1 cellular context compared by ENCODE assay signal in the genomic region with DNA sequence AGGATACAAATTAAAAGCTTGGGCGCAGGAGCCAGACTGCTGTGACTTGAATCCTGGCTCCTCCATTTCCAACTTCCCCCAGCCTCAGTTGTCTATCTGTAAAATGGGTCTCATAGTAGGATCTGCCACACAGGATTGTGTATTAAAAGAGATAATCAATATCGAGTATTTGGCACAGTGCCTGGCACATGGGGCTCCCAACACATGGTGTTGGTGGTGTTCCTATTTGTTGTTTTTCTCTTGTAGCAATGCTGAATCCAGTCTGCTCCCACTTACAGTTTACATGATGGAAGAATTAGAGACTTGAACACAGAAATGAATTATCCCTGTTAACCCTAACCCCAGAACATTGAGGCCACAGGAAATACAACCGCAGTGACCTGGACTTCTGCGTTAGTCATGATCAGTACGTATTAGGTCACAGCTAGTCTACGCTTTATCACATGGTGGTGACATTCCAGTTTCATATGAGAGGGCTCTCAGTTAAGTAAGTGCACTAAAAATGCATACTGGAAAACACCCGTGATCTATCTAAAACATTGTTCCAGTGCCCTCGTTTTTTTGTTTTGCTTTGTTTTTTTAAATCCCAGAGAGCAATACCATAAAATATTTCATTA.
TF ChIP-seq lines count a peak whose summit lies in the region.

No MANE protein-coding gene starts in this region.

TF ChIP-seq in K562, 482 proteins besides CTCF, POLR2A, EP300 and RAD21 (continued from another document):
- TF ChIP-seq, protein P1, sequence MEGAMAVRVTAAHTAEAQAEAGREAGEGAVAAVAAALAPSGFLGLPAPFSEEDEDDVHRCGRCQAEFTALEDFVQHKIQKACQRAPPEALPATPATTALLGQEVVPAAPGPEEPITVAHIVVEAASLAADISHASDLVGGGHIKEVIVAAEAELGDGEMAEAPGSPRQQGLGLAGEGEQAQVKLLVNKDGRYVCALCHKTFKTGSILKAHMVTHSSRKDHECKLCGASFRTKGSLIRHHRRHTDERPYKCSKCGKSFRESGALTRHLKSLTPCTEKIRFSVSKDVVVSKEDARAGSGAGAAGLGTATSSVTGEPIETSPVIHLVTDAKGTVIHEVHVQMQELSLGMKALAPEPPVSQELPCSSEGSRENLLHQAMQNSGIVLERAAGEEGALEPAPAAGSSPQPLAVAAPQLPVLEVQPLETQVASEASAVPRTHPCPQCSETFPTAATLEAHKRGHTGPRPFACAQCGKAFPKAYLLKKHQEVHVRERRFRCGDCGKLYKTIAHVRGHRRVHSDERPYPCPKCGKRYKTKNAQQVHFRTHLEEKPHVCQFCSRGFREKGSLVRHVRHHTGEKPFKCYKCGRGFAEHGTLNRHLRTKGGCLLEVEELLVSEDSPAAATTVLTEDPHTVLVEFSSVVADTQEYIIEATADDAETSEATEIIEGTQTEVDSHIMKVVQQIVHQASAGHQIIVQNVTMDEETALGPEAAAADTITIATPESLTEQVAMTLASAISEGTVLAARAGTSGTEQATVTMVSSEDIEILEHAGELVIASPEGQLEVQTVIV (CRISPR knock-in tag; IDR thresholded peaks at IDR 0.05; ENCODE audit: borderline replicate concordance), result no peak
- TF ChIP-seq ILF3 (IDR thresholded peaks at IDR 0.05; ENCODE audit: borderline replicate concordance) (no peak), SIRT6 (IDR thresholded peaks at IDR 0.05; ENCODE audit: low read depth, low read length) (no peak)
- TF ChIP-seq, protein P2, sequence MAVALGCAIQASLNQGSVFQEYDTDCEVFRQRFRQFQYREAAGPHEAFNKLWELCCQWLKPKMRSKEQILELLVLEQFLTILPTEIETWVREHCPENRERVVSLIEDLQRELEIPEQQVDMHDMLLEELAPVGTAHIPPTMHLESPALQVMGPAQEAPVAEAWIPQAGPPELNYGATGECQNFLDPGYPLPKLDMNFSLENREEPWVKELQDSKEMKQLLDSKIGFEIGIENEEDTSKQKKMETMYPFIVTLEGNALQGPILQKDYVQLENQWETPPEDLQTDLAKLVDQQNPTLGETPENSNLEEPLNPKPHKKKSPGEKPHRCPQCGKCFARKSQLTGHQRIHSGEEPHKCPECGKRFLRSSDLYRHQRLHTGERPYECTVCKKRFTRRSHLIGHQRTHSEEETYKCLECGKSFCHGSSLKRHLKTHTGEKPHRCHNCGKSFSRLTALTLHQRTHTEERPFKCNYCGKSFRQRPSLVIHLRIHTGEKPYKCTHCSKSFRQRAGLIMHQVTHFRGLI (CRISPR knock-in tag; IDR thresholded peaks at IDR 0.05), result no peak
